ENCODE assay signal across 11 cellular contexts in the genomic region with DNA sequence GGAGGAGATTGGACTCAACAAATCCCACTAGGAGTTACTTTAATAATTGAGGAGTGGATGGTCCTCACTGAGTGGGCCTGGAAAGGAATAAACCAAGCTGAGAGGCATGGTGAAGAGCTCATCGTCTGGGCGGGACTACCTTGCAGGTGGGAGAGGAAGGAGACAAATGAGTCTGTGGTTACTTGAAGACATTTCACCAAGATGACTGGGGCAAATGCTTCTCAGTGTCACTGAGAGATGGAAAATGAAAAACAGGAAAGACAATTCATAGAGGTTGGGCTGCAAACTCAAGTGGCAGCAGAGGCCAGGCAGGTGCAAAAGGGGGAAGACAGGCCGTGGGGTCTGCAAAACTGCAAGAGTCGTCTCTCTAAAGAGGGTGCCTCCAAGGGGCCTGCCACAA. TPM values are rescaled to one million over a fixed set of nuclear protein-coding genes. Genes with fewer than 3 reads are reported as not detected.
DNase-seq lines count a peak whose midpoint lies in the region; ATAC-seq, FAIRE-seq and TF ChIP-seq lines count a peak whose summit lies in the region.
"Had no signal": no experiment of that assay in that cellular context is flagged by ENCODE, and none has a peak within 500 bp of the region (broad histone marks: within the 10 kb centered on the region; RNA-seq: fewer than 3 reads in every experiment).

No MANE protein-coding gene starts in this region.

- H4K20me1 ChIP-seq in BLaER1 treated with 17β-estradiol and CSF1 and Interleukin-3, amounts not matched to agents 10 nM and 100 nM: peaks cover 0 to 18% (median 0%) of the 10 kb centered on the region in 11 experiments; a peak in 5 of 22 replicates

- peaks cover 0 to 12% (median 0%) of the 10 kb centered on the region in 11 experiments; a peak in 4 of 22 replicates for H3K36me3 ChIP-seq in BLaER1 treated with 17β-estradiol and CSF1 and Interleukin-3, amounts not matched to agents 10 nM and 100 nM

- DNase-seq in GM18507 (ENCODE audit: extremely low spot score, insufficient read length, low read depth) (no peak), natural killer cell (no peak), dorsolateral prefrontal cortex (no peak), NCI-H510A treated with DMSO at 0.1 percent for 48 hours (lab: John Stamatoyannopoulos, UW) (no peak), DMS 273 (lab: John Stamatoyannopoulos, UW; ENCODE audit: unreplicated experiment) (no peak)
- no peak for DNase-seq in activated T-helper 1 cell treated with anti-CD3 and anti-CD28 coated beads, Interleukin-12 subunit alpha, Interleukin-12 subunit beta, Interleukin-2, Interleukin-4 antibody, amounts not matched to agents 30 ng/mL and 10 ng/mL and 1 ng/mL, durations not matched to agents 14 hours and 24 hours and 36 hours (ENCODE audit: low spot score)
- DNase-seq: effector CD4-positive, alpha-beta T cell; mucosa of descending colon; NCI-H1417 had no signal

- peaks cover 6% of the 10 kb centered on the region for H3K36me3 Mint-ChIP-seq in activated T-helper 1 cell treated with anti-CD3 and anti-CD28 coated beads, Interleukin-12 subunit alpha, Interleukin-12 subunit beta, Interleukin-2, Interleukin-4 antibody, amounts not matched to agents 30 ng/mL and 10 ng/mL and 1 ng/mL, durations not matched to agents 14 hours and 24 hours and 36 hours (ENCODE audit: low read depth)
- H3K36me3 Mint-ChIP-seq in natural killer cell: peaks cover 9% of the 10 kb centered on the region

- peak overlapping the region; percentile 46 for H3K27ac Mint-ChIP-seq in activated T-helper 1 cell treated with anti-CD3 and anti-CD28 coated beads, Interleukin-12 subunit alpha, Interleukin-12 subunit beta, Interleukin-2, Interleukin-4 antibody, amounts not matched to agents 30 ng/mL and 10 ng/mL and 1 ng/mL, durations not matched to agents 14 hours and 24 hours and 36 hours
- H3K27ac Mint-ChIP-seq in natural killer cell: peak overlapping the region; percentile 95 to 97

- H3K27ac ChIP-seq in BLaER1 treated with 17β-estradiol and CSF1 and Interleukin-3, amounts not matched to agents 10 nM and 100 nM: no peak overlapping the region
- H3K27ac ChIP-seq in dorsolateral prefrontal cortex: peak overlapping the region in 5 of 59 donors; percentile 2 to 87 (median 87)

- FAIRE-seq in GM18507 (lab: Jason Lieb, UNC): peak; percentile 46

- peaks cover 0 to 20% (median 11%) of the 10 kb centered on the region in 11 experiments; a peak in 13 of 22 replicates for H3K27me3 ChIP-seq in BLaER1 treated with 17β-estradiol and CSF1 and Interleukin-3, amounts not matched to agents 10 nM and 100 nM
- H3K27me3 ChIP-seq in dorsolateral prefrontal cortex: peaks cover 0 to 8% (median 0%) of the 10 kb centered on the region in 45 donors

- TF ChIP-seq CTCF in natural killer cell (IDR thresholded peaks at IDR 0.05): no peak
- no peak for TF ChIP-seq CTCF in dorsolateral prefrontal cortex (IDR thresholded peaks at IDR 0.05 in 54 of 56, conservative IDR thresholded peaks at IDR 0.05 in 2 of 56; ENCODE audit: low read depth in 1 of 56, partially characterized antibody in 56 of 56)

- peak overlapping the region; percentile 89 to 99 (median 94) for H3K4me2 ChIP-seq in BLaER1 treated with 17β-estradiol and CSF1 and Interleukin-3, amounts not matched to agents 10 nM and 100 nM

- peaks cover 40% of the 10 kb centered on the region for H3K27me3 Mint-ChIP-seq in activated T-helper 1 cell treated with anti-CD3 and anti-CD28 coated beads, Interleukin-12 subunit alpha, Interleukin-12 subunit beta, Interleukin-2, Interleukin-4 antibody, amounts not matched to agents 30 ng/mL and 10 ng/mL and 1 ng/mL, durations not matched to agents 14 hours and 24 hours and 36 hours (ENCODE audit: insufficient read depth)
- peaks cover 11 to 26% of the 10 kb centered on the region in 2 donors for H3K27me3 Mint-ChIP-seq in natural killer cell (ENCODE audit: low read depth in 2 of 2)

- peaks cover 44% of the 10 kb centered on the region for H3K4me1 Mint-ChIP-seq in activated T-helper 1 cell treated with anti-CD3 and anti-CD28 coated beads, Interleukin-12 subunit alpha, Interleukin-12 subunit beta, Interleukin-2, Interleukin-4 antibody, amounts not matched to agents 30 ng/mL and 10 ng/mL and 1 ng/mL, durations not matched to agents 14 hours and 24 hours and 36 hours (ENCODE audit: low read depth)
- H3K4me1 Mint-ChIP-seq in natural killer cell: peaks cover 64 to 71% of the 10 kb centered on the region in 2 donors

- H3K9me3 Mint-ChIP-seq in activated T-helper 1 cell treated with anti-CD3 and anti-CD28 coated beads, Interleukin-12 subunit alpha, Interleukin-12 subunit beta, Interleukin-2, Interleukin-4 antibody, amounts not matched to agents 30 ng/mL and 10 ng/mL and 1 ng/mL, durations not matched to agents 14 hours and 24 hours and 36 hours: peaks cover 13% of the 10 kb centered on the region
- peaks cover 4% of the 10 kb centered on the region in 2 donors for H3K9me3 Mint-ChIP-seq in natural killer cell

- H3K4me1 ChIP-seq in BLaER1 treated with 17β-estradiol and CSF1 and Interleukin-3, amounts not matched to agents 10 nM and 100 nM: peaks cover 38 to 55% (median 48%) of the 10 kb centered on the region in 10 experiments

- no peak overlapping the region for H3K9ac ChIP-seq in BLaER1 treated with 17β-estradiol and CSF1 and Interleukin-3, amounts not matched to agents 10 nM and 100 nM

- no peak overlapping the region for H3K4me3 ChIP-seq in BLaER1 treated with 17β-estradiol and CSF1 and Interleukin-3, amounts not matched to agents 10 nM and 100 nM
- H3K4me3 ChIP-seq in dorsolateral prefrontal cortex: no peak overlapping the region
- H3K4me3 ChIP-seq: mucosa of descending colon had no signal

- intact Hi-C loops in activated T-helper 1 cell treated with anti-CD3 and anti-CD28 coated beads, Interleukin-12 subunit alpha, Interleukin-12 subunit beta, Interleukin-2, Interleukin-4 antibody, amounts not matched to agents 30 ng/mL and 10 ng/mL and 1 ng/mL, durations not matched to agents 14 hours and 24 hours and 36 hours (cut with micrococcal nuclease): loop anchor here (1.0 to 5.0 kb wide), 3 partner anchors 347 to 1055 kb away; partner anchors contain the start of gene LRRC58
- intact Hi-C loops in natural killer cell (cut with micrococcal nuclease): loop anchor here (2.0 to 10.0 kb wide), 2 partner anchors 52 to 802 kb away; partner anchors contain the start of genes B4GALT4 and GSK3B
- intact Hi-C loops in dorsolateral prefrontal cortex (cut with DNase I): no loop called here

- H3K9me3 ChIP-seq in BLaER1 treated with 17β-estradiol and CSF1 and Interleukin-3, amounts not matched to agents 10 nM and 100 nM (replicated peaks in 1 of 11): peaks cover 10 to 19% (median 16%) of the 10 kb centered on the region in 11 experiments

- H3K4me3 Mint-ChIP-seq in activated T-helper 1 cell treated with anti-CD3 and anti-CD28 coated beads, Interleukin-12 subunit alpha, Interleukin-12 subunit beta, Interleukin-2, Interleukin-4 antibody, amounts not matched to agents 30 ng/mL and 10 ng/mL and 1 ng/mL, durations not matched to agents 14 hours and 24 hours and 36 hours: peak overlapping the region; percentile 84
- H3K4me3 Mint-ChIP-seq in natural killer cell: peak overlapping the region; percentile 95

- ATAC-seq in natural killer cell (no peak), GM19328 (IDR thresholded peaks at IDR 0.05; ENCODE audit: unreplicated experiment) (no peak)
- ATAC-seq: mucosa of descending colon had no signal

RNA-seq across cellular contexts. Expression of gene ARHGAP31, which starts 1.5 kb away (rescaled TPM):
- total RNA-seq in activated T-helper 1 cell treated with anti-CD3 and anti-CD28 coated beads, Interleukin-12 subunit alpha, Interleukin-12 subunit beta, Interleukin-2, Interleukin-4 antibody, amounts not matched to agents 30 ng/mL and 10 ng/mL and 1 ng/mL, durations not matched to agents 14 hours and 24 hours and 36 hours: 7.5 and 8.0 TPM in 2 replicates
- total RNA-seq in natural killer cell (1 to 10 TPM; 4.1 to 8.4 (median 8.4) TPM), dorsolateral prefrontal cortex (10 to 100 TPM; 10.9 to 62.5 (median 21.3) TPM)

RNA-seq across cellular contexts. Expression of gene B4GALT4, which starts 52.0 kb away (rescaled TPM):
- total RNA-seq in activated T-helper 1 cell treated with anti-CD3 and anti-CD28 coated beads, Interleukin-12 subunit alpha, Interleukin-12 subunit beta, Interleukin-2, Interleukin-4 antibody, amounts not matched to agents 30 ng/mL and 10 ng/mL and 1 ng/mL, durations not matched to agents 14 hours and 24 hours and 36 hours: 14.1 and 18.6 TPM in 2 replicates
- total RNA-seq in natural killer cell: 10 to 100 TPM; 35.1 to 54.1 (median 48.8) TPM
- 10 to 100 TPM in 116 of 120 experiments, 1 to 10 TPM in 4; 7.4 to 34.5 (median 16.0) TPM for total RNA-seq in dorsolateral prefrontal cortex

Comparison
In these comparisons a context has a peak if more than half of its experiments do, and no peak if none do; other contexts are left out.
1. intact Hi-C loops: an anchor here in activated T-helper 1 cell treated with anti-CD3 and anti-CD28 coated beads, Interleukin-12 subunit alpha, Interleukin-12 subunit beta, Interleukin-2, Interleukin-4 antibody, amounts not matched to agents 30 ng/mL and 10 ng/mL and 1 ng/mL, durations not matched to agents 14 hours and 24 hours and 36 hours (1.0 to 5.0 kb wide) and natural killer cell (2.0 to 10.0 kb wide); none called in dorsolateral prefrontal cortex.